In the genomic region with DNA sequence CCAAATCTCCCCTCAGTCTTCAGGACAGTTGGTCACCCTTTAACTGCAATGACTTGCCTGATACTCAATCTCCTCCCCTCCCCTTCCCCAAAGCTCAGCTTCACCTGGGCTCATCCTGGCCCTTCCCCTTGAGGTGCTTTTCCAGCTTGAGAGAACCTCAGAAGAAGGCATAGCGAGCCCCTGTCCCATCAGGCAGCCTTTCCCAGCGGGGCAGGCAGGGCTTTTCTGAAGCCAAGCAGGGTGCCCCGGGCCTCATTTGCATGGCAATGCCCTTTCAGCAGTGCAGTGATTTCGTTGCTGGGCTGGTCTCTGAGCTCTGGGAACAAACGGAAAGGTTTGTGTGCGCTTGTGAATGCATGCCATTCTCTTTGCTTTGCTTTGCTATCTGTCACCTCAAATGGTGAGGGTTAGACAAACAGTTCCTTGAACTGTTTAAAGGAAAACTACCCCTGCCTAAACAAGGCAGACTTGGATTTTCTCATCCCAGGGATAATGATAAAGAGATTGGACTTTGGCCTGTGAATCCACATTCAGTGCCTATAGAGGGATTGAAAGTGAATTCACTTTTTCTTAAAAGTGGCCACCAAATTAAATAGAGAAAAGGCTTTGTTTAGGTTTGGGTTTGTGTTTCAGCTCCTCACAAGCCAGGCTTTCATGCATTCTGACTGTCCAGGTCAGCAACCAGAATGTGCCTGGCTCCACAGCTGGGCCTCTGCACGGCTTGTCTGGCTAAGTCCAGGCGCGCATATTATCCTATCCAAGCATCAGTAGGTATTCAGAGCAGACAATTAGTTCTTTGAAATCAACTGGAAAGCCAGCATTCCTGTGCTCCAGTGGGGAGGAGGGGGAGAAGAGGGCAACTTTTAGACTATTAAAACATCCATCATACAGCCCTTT, we compare ENCODE assay signal across 1 cellular context.
TF ChIP-seq lines count a peak whose summit lies in the region.

No MANE protein-coding gene starts in this region.

TF ChIP-seq in WTC11, 78 proteins besides CTCF, POLR2A, EP300 and RAD21 (continued from another document):
- TF ChIP-seq AFF4 (CRISPR knock-in tag; IDR thresholded peaks at IDR 0.05; ENCODE audit: borderline replicate concordance) (peak; percentile 86; the same call in 1 of the 2 replicates), CBFB (CRISPR knock-in tag; IDR thresholded peaks at IDR 0.05; ENCODE audit: low read depth) (0 out of 2 replicates have a peak, but pooled peaks have one; percentile 45), NR3C1 (CRISPR knock-in tag; conservative IDR thresholded peaks at IDR 0.05; ENCODE audit: low read depth) (peak; percentile 77; the same call in 1 of the 2 replicates), ZNF423 (CRISPR knock-in tag; IDR thresholded peaks at IDR 0.05) (peak; percentile 99), EMX1 (CRISPR knock-in tag; IDR thresholded peaks at IDR 0.05) (peak; percentile 94; the same call in 1 of the 2 replicates), ETV6 (CRISPR knock-in tag; IDR thresholded peaks at IDR 0.05) (peak; percentile 88), CDX4 (CRISPR knock-in tag; IDR thresholded peaks at IDR 0.05; ENCODE audit: borderline replicate concordance) (no peak), SMAD4 (CRISPR knock-in tag; IDR thresholded peaks at IDR 0.05) (no peak), MAX (CRISPR knock-in tag; IDR thresholded peaks at IDR 0.05) (peak; percentile 76), CREM (CRISPR knock-in tag; IDR thresholded peaks at IDR 0.05) (peak; percentile 74), ZNF671 (CRISPR knock-in tag; IDR thresholded peaks at IDR 0.05) (peak; percentile 96), MYBL2 (CRISPR knock-in tag; IDR thresholded peaks at IDR 0.05) (0 out of 2 replicates have a peak, but pooled peaks have one; percentile 40), TP53 (CRISPR knock-in tag; IDR thresholded peaks at IDR 0.05) (peak; percentile 59; the same call in 1 of the 2 replicates), ZNF532 (CRISPR knock-in tag; IDR thresholded peaks at IDR 0.05; ENCODE audit: borderline replicate concordance) (peak; percentile 95)
- TF ChIP-seq, protein P1, sequence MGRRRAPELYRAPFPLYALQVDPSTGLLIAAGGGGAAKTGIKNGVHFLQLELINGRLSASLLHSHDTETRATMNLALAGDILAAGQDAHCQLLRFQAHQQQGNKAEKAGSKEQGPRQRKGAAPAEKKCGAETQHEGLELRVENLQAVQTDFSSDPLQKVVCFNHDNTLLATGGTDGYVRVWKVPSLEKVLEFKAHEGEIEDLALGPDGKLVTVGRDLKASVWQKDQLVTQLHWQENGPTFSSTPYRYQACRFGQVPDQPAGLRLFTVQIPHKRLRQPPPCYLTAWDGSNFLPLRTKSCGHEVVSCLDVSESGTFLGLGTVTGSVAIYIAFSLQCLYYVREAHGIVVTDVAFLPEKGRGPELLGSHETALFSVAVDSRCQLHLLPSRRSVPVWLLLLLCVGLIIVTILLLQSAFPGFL (CRISPR knock-in tag; IDR thresholded peaks at IDR 0.05; ENCODE audit: borderline replicate concordance), result no peak
